1 cellular context compared by ENCODE assay signal in the genomic region with DNA sequence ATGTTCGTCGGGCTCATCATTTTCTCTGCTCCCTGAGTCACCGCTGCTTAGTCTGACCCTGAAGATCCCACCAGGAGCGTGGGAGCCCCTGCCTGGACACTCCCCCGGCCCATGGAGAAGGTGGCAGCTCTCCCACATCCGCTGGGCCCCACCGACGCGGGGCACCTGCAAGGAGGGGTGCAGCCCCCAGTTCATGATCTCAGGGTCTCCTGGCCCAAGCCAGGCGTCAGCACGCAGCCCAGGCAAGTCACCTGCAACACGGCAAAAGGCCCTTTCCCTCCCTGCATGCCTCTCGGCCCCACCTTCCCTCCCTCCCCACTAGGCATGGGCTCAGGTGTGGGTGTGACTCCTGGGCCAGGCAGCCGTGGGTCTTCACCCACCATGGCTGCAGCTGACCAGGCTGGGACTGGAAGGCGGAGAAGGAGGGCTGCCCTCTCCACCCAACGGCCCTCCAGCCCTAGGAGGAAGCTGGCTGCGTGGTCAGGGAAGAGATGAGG.
TF ChIP-seq lines count a peak whose summit lies in the region.

No MANE protein-coding gene starts in this region.

TF ChIP-seq in GM23338, 12 proteins besides CTCF, POLR2A, EP300 and RAD21 (continued from another document):
- TF ChIP-seq ZNF114 (CRISPR knock-in tag; IDR thresholded peaks at IDR 0.05) = no peak
- no peak for TF ChIP-seq EZH2 (IDR thresholded peaks at IDR 0.05; ENCODE audit: low read depth, unreplicated experiment)
- TF ChIP-seq, protein P1, sequence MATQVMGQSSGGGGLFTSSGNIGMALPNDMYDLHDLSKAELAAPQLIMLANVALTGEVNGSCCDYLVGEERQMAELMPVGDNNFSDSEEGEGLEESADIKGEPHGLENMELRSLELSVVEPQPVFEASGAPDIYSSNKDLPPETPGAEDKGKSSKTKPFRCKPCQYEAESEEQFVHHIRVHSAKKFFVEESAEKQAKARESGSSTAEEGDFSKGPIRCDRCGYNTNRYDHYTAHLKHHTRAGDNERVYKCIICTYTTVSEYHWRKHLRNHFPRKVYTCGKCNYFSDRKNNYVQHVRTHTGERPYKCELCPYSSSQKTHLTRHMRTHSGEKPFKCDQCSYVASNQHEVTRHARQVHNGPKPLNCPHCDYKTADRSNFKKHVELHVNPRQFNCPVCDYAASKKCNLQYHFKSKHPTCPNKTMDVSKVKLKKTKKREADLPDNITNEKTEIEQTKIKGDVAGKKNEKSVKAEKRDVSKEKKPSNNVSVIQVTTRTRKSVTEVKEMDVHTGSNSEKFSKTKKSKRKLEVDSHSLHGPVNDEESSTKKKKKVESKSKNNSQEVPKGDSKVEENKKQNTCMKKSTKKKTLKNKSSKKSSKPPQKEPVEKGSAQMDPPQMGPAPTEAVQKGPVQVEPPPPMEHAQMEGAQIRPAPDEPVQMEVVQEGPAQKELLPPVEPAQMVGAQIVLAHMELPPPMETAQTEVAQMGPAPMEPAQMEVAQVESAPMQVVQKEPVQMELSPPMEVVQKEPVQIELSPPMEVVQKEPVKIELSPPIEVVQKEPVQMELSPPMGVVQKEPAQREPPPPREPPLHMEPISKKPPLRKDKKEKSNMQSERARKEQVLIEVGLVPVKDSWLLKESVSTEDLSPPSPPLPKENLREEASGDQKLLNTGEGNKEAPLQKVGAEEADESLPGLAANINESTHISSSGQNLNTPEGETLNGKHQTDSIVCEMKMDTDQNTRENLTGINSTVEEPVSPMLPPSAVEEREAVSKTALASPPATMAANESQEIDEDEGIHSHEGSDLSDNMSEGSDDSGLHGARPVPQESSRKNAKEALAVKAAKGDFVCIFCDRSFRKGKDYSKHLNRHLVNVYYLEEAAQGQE (IDR thresholded peaks at IDR 0.05; ENCODE audit: unreplicated experiment) = no peak
- TF ChIP-seq STAT1 (IDR thresholded peaks at IDR 0.05; ENCODE audit: unreplicated experiment) = no peak
- no peak for TF ChIP-seq ZNF331 (CRISPR knock-in tag; IDR thresholded peaks at IDR 0.05; ENCODE audit: low read depth)
- no peak for TF ChIP-seq JUNB (IDR thresholded peaks at IDR 0.05; ENCODE audit: unreplicated experiment)
- TF ChIP-seq, protein P2, sequence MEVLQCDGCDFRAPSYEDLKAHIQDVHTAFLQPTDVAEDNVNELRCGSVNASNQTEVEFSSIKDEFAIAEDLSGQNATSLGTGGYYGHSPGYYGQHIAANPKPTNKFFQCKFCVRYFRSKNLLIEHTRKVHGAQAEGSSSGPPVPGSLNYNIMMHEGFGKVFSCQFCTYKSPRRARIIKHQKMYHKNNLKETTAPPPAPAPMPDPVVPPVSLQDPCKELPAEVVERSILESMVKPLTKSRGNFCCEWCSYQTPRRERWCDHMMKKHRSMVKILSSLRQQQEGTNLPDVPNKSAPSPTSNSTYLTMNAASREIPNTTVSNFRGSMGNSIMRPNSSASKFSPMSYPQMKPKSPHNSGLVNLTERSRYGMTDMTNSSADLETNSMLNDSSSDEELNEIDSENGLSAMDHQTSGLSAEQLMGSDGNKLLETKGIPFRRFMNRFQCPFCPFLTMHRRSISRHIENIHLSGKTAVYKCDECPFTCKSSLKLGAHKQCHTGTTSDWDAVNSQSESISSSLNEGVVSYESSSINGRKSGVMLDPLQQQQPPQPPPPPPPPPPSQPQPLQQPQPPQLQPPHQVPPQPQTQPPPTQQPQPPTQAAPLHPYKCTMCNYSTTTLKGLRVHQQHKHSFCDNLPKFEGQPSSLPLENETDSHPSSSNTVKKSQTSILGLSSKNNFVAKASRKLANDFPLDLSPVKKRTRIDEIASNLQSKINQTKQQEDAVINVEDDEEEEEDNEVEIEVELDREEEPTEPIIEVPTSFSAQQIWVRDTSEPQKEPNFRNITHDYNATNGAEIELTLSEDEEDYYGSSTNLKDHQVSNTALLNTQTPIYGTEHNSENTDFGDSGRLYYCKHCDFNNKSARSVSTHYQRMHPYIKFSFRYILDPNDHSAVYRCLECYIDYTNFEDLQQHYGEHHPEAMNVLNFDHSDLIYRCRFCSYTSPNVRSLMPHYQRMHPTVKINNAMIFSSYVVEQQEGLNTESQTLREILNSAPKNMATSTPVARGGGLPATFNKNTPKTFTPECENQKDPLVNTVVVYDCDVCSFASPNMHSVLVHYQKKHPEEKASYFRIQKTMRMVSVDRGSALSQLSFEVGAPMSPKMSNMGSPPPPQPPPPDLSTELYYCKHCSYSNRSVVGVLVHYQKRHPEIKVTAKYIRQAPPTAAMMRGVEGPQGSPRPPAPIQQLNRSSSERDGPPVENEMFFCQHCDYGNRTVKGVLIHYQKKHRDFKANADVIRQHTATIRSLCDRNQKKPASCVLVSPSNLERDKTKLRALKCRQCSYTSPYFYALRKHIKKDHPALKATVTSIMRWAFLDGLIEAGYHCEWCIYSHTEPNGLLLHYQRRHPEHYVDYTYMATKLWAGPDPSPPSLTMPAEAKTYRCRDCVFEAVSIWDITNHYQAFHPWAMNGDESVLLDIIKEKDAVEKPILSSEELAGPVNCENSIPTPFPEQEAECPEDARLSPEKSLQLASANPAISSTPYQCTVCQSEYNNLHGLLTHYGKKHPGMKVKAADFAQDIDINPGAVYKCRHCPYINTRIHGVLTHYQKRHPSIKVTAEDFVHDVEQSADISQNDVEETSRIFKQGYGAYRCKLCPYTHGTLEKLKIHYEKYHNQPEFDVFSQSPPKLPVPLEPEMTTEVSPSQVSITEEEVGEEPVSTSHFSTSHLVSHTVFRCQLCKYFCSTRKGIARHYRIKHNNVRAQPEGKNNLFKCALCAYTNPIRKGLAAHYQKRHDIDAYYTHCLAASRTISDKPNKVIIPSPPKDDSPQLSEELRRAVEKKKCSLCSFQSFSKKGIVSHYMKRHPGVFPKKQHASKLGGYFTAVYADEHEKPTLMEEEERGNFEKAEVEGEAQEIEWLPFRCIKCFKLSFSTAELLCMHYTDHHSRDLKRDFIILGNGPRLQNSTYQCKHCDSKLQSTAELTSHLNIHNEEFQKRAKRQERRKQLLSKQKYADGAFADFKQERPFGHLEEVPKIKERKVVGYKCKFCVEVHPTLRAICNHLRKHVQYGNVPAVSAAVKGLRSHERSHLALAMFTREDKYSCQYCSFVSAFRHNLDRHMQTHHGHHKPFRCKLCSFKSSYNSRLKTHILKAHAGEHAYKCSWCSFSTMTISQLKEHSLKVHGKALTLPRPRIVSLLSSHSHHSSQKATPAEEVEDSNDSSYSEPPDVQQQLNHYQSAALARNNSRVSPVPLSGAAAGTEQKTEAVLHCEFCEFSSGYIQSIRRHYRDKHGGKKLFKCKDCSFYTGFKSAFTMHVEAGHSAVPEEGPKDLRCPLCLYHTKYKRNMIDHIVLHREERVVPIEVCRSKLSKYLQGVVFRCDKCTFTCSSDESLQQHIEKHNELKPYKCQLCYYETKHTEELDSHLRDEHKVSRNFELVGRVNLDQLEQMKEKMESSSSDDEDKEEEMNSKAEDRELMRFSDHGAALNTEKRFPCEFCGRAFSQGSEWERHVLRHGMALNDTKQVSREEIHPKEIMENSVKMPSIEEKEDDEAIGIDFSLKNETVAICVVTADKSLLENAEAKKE (CRISPR knock-in tag; IDR thresholded peaks at IDR 0.05) = no peak
